In the genomic region with DNA sequence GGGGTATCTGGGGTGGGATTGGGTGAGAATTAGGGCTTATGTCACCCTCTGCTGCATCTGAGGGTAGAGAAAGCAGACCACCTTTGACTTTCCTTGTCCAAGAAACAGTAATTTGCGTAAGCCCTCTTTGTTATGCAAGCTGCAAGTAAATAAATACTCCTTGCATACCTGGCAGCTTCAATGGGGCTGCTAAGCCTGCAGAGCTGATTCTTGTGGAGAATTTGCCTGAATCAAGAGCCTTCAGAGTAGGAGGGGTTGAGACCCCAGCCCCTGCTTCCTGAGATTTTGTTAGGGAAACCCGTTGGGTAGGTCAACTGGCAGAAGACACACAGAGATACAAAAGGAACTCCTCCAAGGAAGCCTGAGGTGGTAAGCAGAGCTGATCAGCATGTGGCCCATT, we compare ENCODE assay signal across 23 cellular contexts.
"Had no signal": no experiment of that assay in that cellular context is flagged by ENCODE, and none has a peak within 500 bp of the region (broad histone marks: within the 10 kb centered on the region; RNA-seq: fewer than 3 reads in every experiment).

No MANE protein-coding gene starts in this region.

- ATAC-seq: esophagus mucosa; gastrocnemius medialis; heart right ventricle; left ventricle myocardium superior; naive thymus-derived CD8-positive, alpha-beta T cell; sciatic nerve; stimulated activated memory B cell treated with anti-CD40 and anti-IgM and Interleukin-4, amounts not matched to agents 10 μg/mL and 1 μg/mL and 100 μg/mL, for 72 hours had no signal

- H3K4me1 ChIP-seq: gastrocnemius medialis, heart right ventricle, spleen, stomach had no signal

- DNase-seq: cortex of kidney; dorsolateral prefrontal cortex; effector CD8-positive, alpha-beta T cell; gastrocnemius medialis; heart right ventricle; hypothalamus; kidney; left colon; left ventricle myocardium superior; mucosa of descending colon; naive thymus-derived CD8-positive, alpha-beta T cell; posterior cingulate gyrus; spleen; stimulated activated CD4-positive, alpha-beta T cell treated with anti-CD3 and anti-CD28 coated beads, Interleukin-15, amount 100 ng/mL, for 24 hours; stimulated activated CD4-positive, alpha-beta T cell treated with anti-CD3 and anti-CD28 coated beads, Interleukin-1b, Interleukin-23, amount 100 ng/mL, for 48 hours; stimulated activated CD4-positive, alpha-beta T cell treated with anti-CD3 and anti-CD28 coated beads, Interleukin-4, amount 100 ng/mL, for 24 hours; stomach; substantia nigra; transverse colon had no signal

- H3K4me3 Mint-ChIP-seq: naive thymus-derived CD8-positive, alpha-beta T cell; stimulated activated memory B cell treated with anti-CD40 and anti-IgM and Interleukin-4, amounts not matched to agents 10 μg/mL and 1 μg/mL and 100 μg/mL, for 72 hours had no signal

- H3K4me1 Mint-ChIP-seq: naive thymus-derived CD8-positive, alpha-beta T cell had no signal

- H3K27ac ChIP-seq: dorsolateral prefrontal cortex, gastrocnemius medialis, heart right ventricle, spleen, stomach, thoracic aorta, transverse colon had no signal

- H3K9me3 ChIP-seq: gastrocnemius medialis, mucosa of descending colon, spleen, stomach, thoracic aorta, transverse colon had no signal

- H3K27ac Mint-ChIP-seq: naive thymus-derived CD8-positive, alpha-beta T cell; stimulated activated memory B cell treated with anti-CD40 and anti-IgM and Interleukin-4, amounts not matched to agents 10 μg/mL and 1 μg/mL and 100 μg/mL, for 72 hours had no signal

- H3K36me3 Mint-ChIP-seq: naive thymus-derived CD8-positive, alpha-beta T cell; stimulated activated memory B cell treated with anti-CD40 and anti-IgM and Interleukin-4, amounts not matched to agents 10 μg/mL and 1 μg/mL and 100 μg/mL, for 72 hours had no signal

- H3K27me3 ChIP-seq: dorsolateral prefrontal cortex, gastrocnemius medialis, stomach, transverse colon had no signal

- H3K4me3 ChIP-seq: dorsolateral prefrontal cortex, gastrocnemius medialis, heart right ventricle, mucosa of descending colon, spleen, stomach, thoracic aorta, transverse colon had no signal

- H3K36me3 ChIP-seq: gastrocnemius medialis, heart right ventricle, spleen, stomach, thoracic aorta, transverse colon had no signal
